Comparison of ENCODE assay signal across 19 cellular contexts in the genomic region with DNA sequence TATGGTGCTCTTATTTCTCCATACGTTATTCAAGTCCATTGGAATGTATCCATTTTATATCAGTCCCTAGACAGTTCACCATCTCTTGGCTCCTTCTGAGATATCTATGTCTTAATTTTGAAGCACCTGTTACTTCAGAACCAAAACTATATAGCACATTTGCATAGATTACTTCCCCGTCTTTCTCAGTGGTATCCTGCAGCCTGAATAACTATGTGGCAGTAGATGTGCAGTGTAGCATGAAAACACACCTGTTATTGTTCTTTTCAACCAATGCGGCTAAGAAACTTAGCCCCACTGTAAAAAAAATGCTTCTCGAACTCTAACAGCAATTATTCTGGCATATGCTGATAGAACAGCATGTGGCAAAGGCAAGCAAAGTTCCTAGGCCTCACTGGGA.
DNase-seq lines count a peak whose midpoint lies in the region; ATAC-seq and TF ChIP-seq lines count a peak whose summit lies in the region.
"Had no signal": no experiment of that assay in that cellular context is flagged by ENCODE, and none has a peak within 500 bp of the region (broad histone marks: within the 10 kb centered on the region; RNA-seq: fewer than 3 reads in every experiment).

No MANE protein-coding gene starts in this region.

- no peak overlapping the region for H3K27ac Mint-ChIP-seq in GM23338
- H3K27ac Mint-ChIP-seq: activated naive CD8-positive, alpha-beta T cell treated with anti-CD3 and anti-CD28 coated beads, Interleukin-2, amount 10 ng/mL, durations not matched to agents 7 days and 5 days; B cell; brain; immature natural killer cell had no signal

- no peak overlapping the region for H3K4me3 Mint-ChIP-seq in GM23338
- H3K4me3 Mint-ChIP-seq: activated naive CD8-positive, alpha-beta T cell treated with anti-CD3 and anti-CD28 coated beads, Interleukin-2, amount 10 ng/mL, durations not matched to agents 7 days and 5 days; B cell; brain; immature natural killer cell had no signal

- no peaks in the 10 kb centered on the region for H3K9me3 Mint-ChIP-seq in GM23338
- H3K9me3 Mint-ChIP-seq: activated naive CD8-positive, alpha-beta T cell treated with anti-CD3 and anti-CD28 coated beads, Interleukin-2, amount 10 ng/mL, durations not matched to agents 7 days and 5 days; brain had no signal

- H3K79me2 ChIP-seq in GM23338 (replicated peaks; ENCODE audit: insufficient read depth): no peaks in the 10 kb centered on the region

- H3K4me2 ChIP-seq in GM23338: no peak overlapping the region
- H3K4me2 ChIP-seq: KMS-11 had no signal

- H3K36me3 Mint-ChIP-seq in GM23338 (ENCODE audit: low read depth): no peaks in the 10 kb centered on the region
- H3K36me3 Mint-ChIP-seq: activated naive CD8-positive, alpha-beta T cell treated with anti-CD3 and anti-CD28 coated beads, Interleukin-2, amount 10 ng/mL, durations not matched to agents 7 days and 5 days; brain had no signal

- H3K27ac ChIP-seq in GM23338 (ENCODE audit: low read depth): no peak overlapping the region
- H3K27ac ChIP-seq: KMS-11, neutrophil, Peyer's patch, vagina had no signal

- no peaks in the 10 kb centered on the region for H3K36me3 ChIP-seq in GM23338 (ENCODE audit: insufficient read depth)
- H3K36me3 ChIP-seq: neutrophil, Peyer's patch, vagina had no signal

- no peak overlapping the region for H2AFZ ChIP-seq in GM23338

- peaks cover 2% of the 10 kb centered on the region for H3K27me3 Mint-ChIP-seq in GM23338 (ENCODE audit: insufficient read depth, low read depth, poor library complexity)
- H3K27me3 Mint-ChIP-seq: activated naive CD8-positive, alpha-beta T cell treated with anti-CD3 and anti-CD28 coated beads, Interleukin-2, amount 10 ng/mL, durations not matched to agents 7 days and 5 days; B cell; brain had no signal

- H3F3A ChIP-seq in GM23338 (replicated peaks; ENCODE audit: low read depth): no peaks in the 10 kb centered on the region

- no peaks in the 10 kb centered on the region for H3K27me3 ChIP-seq in GM23338 (ENCODE audit: insufficient read depth)
- H3K27me3 ChIP-seq: neutrophil, Peyer's patch, vagina had no signal

- DNase-seq in GM12865 (ENCODE audit: low read depth) (peak; percentile 4), NCI-H2171 (lab: John Stamatoyannopoulos, UW) (peak; percentile 85), DMS114 treated with DMSO at 0.1 percent for 48 hours (lab: John Stamatoyannopoulos, UW; ENCODE audit: unreplicated experiment) (no peak), ureter (ENCODE audit: low spot score) (no peak), NCI-H2196 treated with DMSO at 0.1 percent for 48 hours (lab: John Stamatoyannopoulos, UW; ENCODE audit: unreplicated experiment) (no peak), GM23338 (ENCODE audit: low spot score) (no peak)
- DNase-seq: activated naive CD8-positive, alpha-beta T cell treated with anti-CD3 and anti-CD28 coated beads, Interleukin-2, amount 10 ng/mL, durations not matched to agents 7 days and 5 days; immature natural killer cell; NCI-H1105; NCI-H2081 treated with DMSO at 0.1 percent for 48 hours; Peyer's patch; substantia nigra had no signal

- peak; percentile 64 for ATAC-seq in GM21786 (IDR thresholded peaks at IDR 0.05; ENCODE audit: unreplicated experiment)
- ATAC-seq in HG03045 (IDR thresholded peaks at IDR 0.05; ENCODE audit: unreplicated experiment): peak; percentile 70
- ATAC-seq in GM23338: no peak

- no peaks in the 10 kb centered on the region for H4K20me1 ChIP-seq in GM23338 (replicated peaks; ENCODE audit: insufficient read depth)

- H3K4me1 ChIP-seq in GM23338 (ENCODE audit: insufficient read depth): no peaks in the 10 kb centered on the region
- H3K4me1 ChIP-seq: Peyer's patch, vagina had no signal

- peaks cover 3% of the 10 kb centered on the region; the same call in 2 of the 3 replicates for H3K4me1 Mint-ChIP-seq in GM23338
- H3K4me1 Mint-ChIP-seq: activated naive CD8-positive, alpha-beta T cell treated with anti-CD3 and anti-CD28 coated beads, Interleukin-2, amount 10 ng/mL, durations not matched to agents 7 days and 5 days; B cell; brain; immature natural killer cell had no signal

- H3K4me3 ChIP-seq in GM12865 (ENCODE audit: low read depth, low read length): no peak overlapping the region
- H3K4me3 ChIP-seq in GM23338: no peak overlapping the region
- H3K4me3 ChIP-seq: Peyer's patch, vagina had no signal

- H3K9me2 ChIP-seq in GM23338 (ENCODE audit: insufficient read depth): no peaks in the 10 kb centered on the region

- TF ChIP-seq CTCF in GM12865 (IDR thresholded peaks at IDR 0.05; ENCODE audit: insufficient read depth, low read depth, low read length, missing control alignments): no peak
- TF ChIP-seq CTCF in GM23338 (conservative IDR thresholded peaks at IDR 0.05; ENCODE audit: low read depth in 2 of 2): no peak

TF ChIP-seq in GM23338, 12 proteins besides CTCF, POLR2A, EP300 and RAD21 (continues in another document):
- TF ChIP-seq CREB1 (CRISPR knock-in tag; IDR thresholded peaks at IDR 0.05; ENCODE audit: low read depth) (no peak), POLR2AphosphoS5 (IDR thresholded peaks at IDR 0.05; ENCODE audit: low read depth) (no peak), ETS1 (IDR thresholded peaks at IDR 0.05) (no peak), JUNB (IDR thresholded peaks at IDR 0.05; ENCODE audit: unreplicated experiment) (no peak), EZH2 (IDR thresholded peaks at IDR 0.05; ENCODE audit: low read depth, unreplicated experiment) (no peak), ZNF114 (CRISPR knock-in tag; IDR thresholded peaks at IDR 0.05) (no peak), NANOG (IDR thresholded peaks at IDR 0.05; ENCODE audit: borderline replicate concordance) (no peak), EZH2phosphoT487 (IDR thresholded peaks at IDR 0.05; ENCODE audit: unreplicated experiment) (no peak), STAT1 (IDR thresholded peaks at IDR 0.05; ENCODE audit: unreplicated experiment) (no peak)
- TF ChIP-seq, protein P1, sequence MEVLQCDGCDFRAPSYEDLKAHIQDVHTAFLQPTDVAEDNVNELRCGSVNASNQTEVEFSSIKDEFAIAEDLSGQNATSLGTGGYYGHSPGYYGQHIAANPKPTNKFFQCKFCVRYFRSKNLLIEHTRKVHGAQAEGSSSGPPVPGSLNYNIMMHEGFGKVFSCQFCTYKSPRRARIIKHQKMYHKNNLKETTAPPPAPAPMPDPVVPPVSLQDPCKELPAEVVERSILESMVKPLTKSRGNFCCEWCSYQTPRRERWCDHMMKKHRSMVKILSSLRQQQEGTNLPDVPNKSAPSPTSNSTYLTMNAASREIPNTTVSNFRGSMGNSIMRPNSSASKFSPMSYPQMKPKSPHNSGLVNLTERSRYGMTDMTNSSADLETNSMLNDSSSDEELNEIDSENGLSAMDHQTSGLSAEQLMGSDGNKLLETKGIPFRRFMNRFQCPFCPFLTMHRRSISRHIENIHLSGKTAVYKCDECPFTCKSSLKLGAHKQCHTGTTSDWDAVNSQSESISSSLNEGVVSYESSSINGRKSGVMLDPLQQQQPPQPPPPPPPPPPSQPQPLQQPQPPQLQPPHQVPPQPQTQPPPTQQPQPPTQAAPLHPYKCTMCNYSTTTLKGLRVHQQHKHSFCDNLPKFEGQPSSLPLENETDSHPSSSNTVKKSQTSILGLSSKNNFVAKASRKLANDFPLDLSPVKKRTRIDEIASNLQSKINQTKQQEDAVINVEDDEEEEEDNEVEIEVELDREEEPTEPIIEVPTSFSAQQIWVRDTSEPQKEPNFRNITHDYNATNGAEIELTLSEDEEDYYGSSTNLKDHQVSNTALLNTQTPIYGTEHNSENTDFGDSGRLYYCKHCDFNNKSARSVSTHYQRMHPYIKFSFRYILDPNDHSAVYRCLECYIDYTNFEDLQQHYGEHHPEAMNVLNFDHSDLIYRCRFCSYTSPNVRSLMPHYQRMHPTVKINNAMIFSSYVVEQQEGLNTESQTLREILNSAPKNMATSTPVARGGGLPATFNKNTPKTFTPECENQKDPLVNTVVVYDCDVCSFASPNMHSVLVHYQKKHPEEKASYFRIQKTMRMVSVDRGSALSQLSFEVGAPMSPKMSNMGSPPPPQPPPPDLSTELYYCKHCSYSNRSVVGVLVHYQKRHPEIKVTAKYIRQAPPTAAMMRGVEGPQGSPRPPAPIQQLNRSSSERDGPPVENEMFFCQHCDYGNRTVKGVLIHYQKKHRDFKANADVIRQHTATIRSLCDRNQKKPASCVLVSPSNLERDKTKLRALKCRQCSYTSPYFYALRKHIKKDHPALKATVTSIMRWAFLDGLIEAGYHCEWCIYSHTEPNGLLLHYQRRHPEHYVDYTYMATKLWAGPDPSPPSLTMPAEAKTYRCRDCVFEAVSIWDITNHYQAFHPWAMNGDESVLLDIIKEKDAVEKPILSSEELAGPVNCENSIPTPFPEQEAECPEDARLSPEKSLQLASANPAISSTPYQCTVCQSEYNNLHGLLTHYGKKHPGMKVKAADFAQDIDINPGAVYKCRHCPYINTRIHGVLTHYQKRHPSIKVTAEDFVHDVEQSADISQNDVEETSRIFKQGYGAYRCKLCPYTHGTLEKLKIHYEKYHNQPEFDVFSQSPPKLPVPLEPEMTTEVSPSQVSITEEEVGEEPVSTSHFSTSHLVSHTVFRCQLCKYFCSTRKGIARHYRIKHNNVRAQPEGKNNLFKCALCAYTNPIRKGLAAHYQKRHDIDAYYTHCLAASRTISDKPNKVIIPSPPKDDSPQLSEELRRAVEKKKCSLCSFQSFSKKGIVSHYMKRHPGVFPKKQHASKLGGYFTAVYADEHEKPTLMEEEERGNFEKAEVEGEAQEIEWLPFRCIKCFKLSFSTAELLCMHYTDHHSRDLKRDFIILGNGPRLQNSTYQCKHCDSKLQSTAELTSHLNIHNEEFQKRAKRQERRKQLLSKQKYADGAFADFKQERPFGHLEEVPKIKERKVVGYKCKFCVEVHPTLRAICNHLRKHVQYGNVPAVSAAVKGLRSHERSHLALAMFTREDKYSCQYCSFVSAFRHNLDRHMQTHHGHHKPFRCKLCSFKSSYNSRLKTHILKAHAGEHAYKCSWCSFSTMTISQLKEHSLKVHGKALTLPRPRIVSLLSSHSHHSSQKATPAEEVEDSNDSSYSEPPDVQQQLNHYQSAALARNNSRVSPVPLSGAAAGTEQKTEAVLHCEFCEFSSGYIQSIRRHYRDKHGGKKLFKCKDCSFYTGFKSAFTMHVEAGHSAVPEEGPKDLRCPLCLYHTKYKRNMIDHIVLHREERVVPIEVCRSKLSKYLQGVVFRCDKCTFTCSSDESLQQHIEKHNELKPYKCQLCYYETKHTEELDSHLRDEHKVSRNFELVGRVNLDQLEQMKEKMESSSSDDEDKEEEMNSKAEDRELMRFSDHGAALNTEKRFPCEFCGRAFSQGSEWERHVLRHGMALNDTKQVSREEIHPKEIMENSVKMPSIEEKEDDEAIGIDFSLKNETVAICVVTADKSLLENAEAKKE (CRISPR knock-in tag; IDR thresholded peaks at IDR 0.05): no peak

Comparison
In these comparisons a context has a peak if more than half of its experiments do, and no peak if none do; other contexts are left out.
1. DNase-seq: peak in GM12865 (single experiment) and NCI-H2171 (single experiment); none in DMS114 treated with DMSO at 0.1 percent for 48 hours (single experiment), ureter (single experiment), NCI-H2196 treated with DMSO at 0.1 percent for 48 hours (single experiment) and GM23338 (single experiment).